In the genomic region with DNA sequence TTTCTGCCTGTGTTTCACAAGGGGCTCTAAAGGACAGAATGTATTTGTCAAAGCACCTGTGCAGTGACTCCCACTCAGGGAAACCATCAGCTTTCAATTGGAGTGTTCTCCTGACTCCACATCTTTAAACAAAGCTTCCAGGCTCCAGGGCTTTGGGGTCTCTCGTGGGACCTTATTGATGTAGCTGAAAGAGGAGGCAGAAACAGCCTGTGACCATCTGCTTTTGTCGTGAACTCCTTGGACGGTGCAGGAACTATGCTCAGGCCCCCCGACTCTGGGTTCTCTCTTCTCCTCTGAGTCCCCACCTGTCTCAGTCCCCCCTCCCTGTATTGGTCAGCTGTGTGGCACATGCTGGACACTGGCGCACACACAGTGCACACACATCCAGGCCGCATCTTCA, we compare ENCODE assay signal across 5 cellular contexts.
"Had no signal": no experiment of that assay in that cellular context is flagged by ENCODE, and none has a peak within 500 bp of the region (broad histone marks: within the 10 kb centered on the region; RNA-seq: fewer than 3 reads in every experiment).

No MANE protein-coding gene starts in this region.

- H3K4me3 Mint-ChIP-seq: GM23338, H9 had no signal

- H3K27ac Mint-ChIP-seq: GM23338 had no signal

- DNase-seq: H9, HCEC 1CT, IMR-90 had no signal

- ATAC-seq: GM23338, K562 had no signal

- H3K4me1 Mint-ChIP-seq: H9 had no signal

- H3K9me3 Mint-ChIP-seq: H9 had no signal

- H3K4me3 ChIP-seq: GM23338, K562 had no signal
